10 cellular contexts compared by ENCODE assay signal in genomic region chr5:110899566-110900412, GRCh38.
DNase-seq lines count a peak whose midpoint lies in the region; ATAC-seq and TF ChIP-seq lines count a peak whose summit lies in the region.
"Had no signal": no experiment of that assay in that cellular context is flagged by ENCODE, and none has a peak within 500 bp of the region (broad histone marks: within the 10 kb centered on the region; RNA-seq: fewer than 3 reads in every experiment).

No MANE protein-coding gene starts in this region.

- no peak for DNase-seq in stimulated activated naive CD8-positive, alpha-beta T cell treated with anti-CD3 and anti-CD28 coated beads, Interleukin-15, amount 100 ng/mL, for 72 hours
- DNase-seq in stimulated activated naive CD8-positive, alpha-beta T cell treated with anti-CD3 and anti-CD28 coated beads, Interleukin-15, Interleukin-2, amounts not matched to agents 100 U/mL and 50 U/mL, for 24 hours: no peak
- no peak for DNase-seq in SK-N-SH
- no peak for DNase-seq in stimulated activated CD4-positive, alpha-beta T cell treated with anti-CD3 and anti-CD28 coated beads, Interleukin-1b, Interleukin-23, amount 100 ng/mL, for 48 hours
- no peak for DNase-seq in effector CD8-positive, alpha-beta T cell (lab: John Stamatoyannopoulos, UW)
- no peak for DNase-seq in activated CD4-positive, alpha-beta T cell treated with anti-CD3 and anti-CD28 coated beads for 1 hour
- DNase-seq in CD4-positive, alpha-beta T cell: no peak

- POLR2A ChIA-PET in SK-N-SH (lab: Yijun Ruan, JAX): no interaction called here
- POLR2A ChIA-PET in CD4-positive, alpha-beta T cell (lab: Charles Lee): no interaction called here

- intact Hi-C loops in CD4-positive, alpha-beta T cell (cut with DNase I, micrococcal nuclease): no loop called here

- no peak for TF ChIP-seq CTCF in SK-N-SH (IDR thresholded peaks at IDR 0.05)
- TF ChIP-seq CTCF in CD4-positive, alpha-beta T cell (IDR thresholded peaks at IDR 0.05): no peak

- TF ChIP-seq EP300 in SK-N-SH (IDR thresholded peaks at IDR 0.05; ENCODE audit: borderline replicate concordance in 1 of 2, low read depth in 1 of 2, low read length in 1 of 2): peak in 1 of 2 experiments; percentile 80; a peak in 2 of 4 replicates

- H3K9ac ChIP-seq in SK-N-SH: no peak overlapping the region

- H3K4me1 ChIP-seq in SK-N-SH (ENCODE audit: control insufficient read depth in 1 of 2, insufficient read depth in 2 of 2, low read depth in 1 of 2, low read length in 1 of 2): no peaks in the 10 kb centered on the region; a peak in 1 of 4 replicates
- H3K4me1 ChIP-seq: gastroesophageal sphincter had no signal

- peak overlapping the region; percentile 60 to 73; a peak in 3 of 4 replicates for H3K27ac ChIP-seq in SK-N-SH (ENCODE audit: low read depth in 2 of 2, low read length in 1 of 2)
- H3K27ac ChIP-seq in CD4-positive, alpha-beta T cell (ENCODE audit: low read depth, low read length): no peak overlapping the region
- H3K27ac ChIP-seq: gastroesophageal sphincter, neutrophil had no signal

- no peaks in the 10 kb centered on the region for H3K79me2 ChIP-seq in SK-N-SH (ENCODE audit: insufficient read depth)

- H3K9me2 ChIP-seq in SK-N-SH: no peaks in the 10 kb centered on the region

- no peaks in the 10 kb centered on the region for H4K20me1 ChIP-seq in SK-N-SH (ENCODE audit: insufficient read depth)

- H3K27ac Mint-ChIP-seq in stimulated activated naive CD8-positive, alpha-beta T cell treated with anti-CD3 and anti-CD28 coated beads, Interleukin-15, amount 100 ng/mL, for 72 hours: no peak overlapping the region
- H3K27ac Mint-ChIP-seq in CD4-positive, alpha-beta T cell: no peak overlapping the region

- no peak overlapping the region for H3K4me3 ChIP-seq in SK-N-SH (ENCODE audit: low read depth in 2 of 2, low read length in 1 of 2)
- H3K4me3 ChIP-seq: gastroesophageal sphincter had no signal

- peak overlapping the region in 1 of 2 donors; percentile 6 for H3K4me3 Mint-ChIP-seq in stimulated activated naive CD8-positive, alpha-beta T cell treated with anti-CD3 and anti-CD28 coated beads, Interleukin-15, amount 100 ng/mL, for 72 hours
- no peak overlapping the region for H3K4me3 Mint-ChIP-seq in CD4-positive, alpha-beta T cell

- H2AFZ ChIP-seq in SK-N-SH (ENCODE audit: low read depth): no peak overlapping the region

- peak overlapping the region; percentile 35; the same call in 1 of the 2 replicates for H3K4me2 ChIP-seq in SK-N-SH

- no peaks in the 10 kb centered on the region for H3K36me3 Mint-ChIP-seq in CD4-positive, alpha-beta T cell (ENCODE audit: low read depth)

- no peaks in the 10 kb centered on the region for H3K9me3 Mint-ChIP-seq in stimulated activated naive CD8-positive, alpha-beta T cell treated with anti-CD3 and anti-CD28 coated beads, Interleukin-15, amount 100 ng/mL, for 72 hours
- peaks cover 2% of the 10 kb centered on the region for H3K9me3 Mint-ChIP-seq in CD4-positive, alpha-beta T cell

- 49% methylated on average over 4 of the region's 4 CpGs for WGBS in SK-N-SH (ENCODE audit: low lambda C conversion rate)

- no peaks in the 10 kb centered on the region for H3K27me3 Mint-ChIP-seq in stimulated activated naive CD8-positive, alpha-beta T cell treated with anti-CD3 and anti-CD28 coated beads, Interleukin-15, amount 100 ng/mL, for 72 hours
- peaks cover 19% of the 10 kb centered on the region for H3K27me3 Mint-ChIP-seq in CD4-positive, alpha-beta T cell

- H3K9me3 ChIP-seq in SK-N-SH: no peaks in the 10 kb centered on the region
- H3K9me3 ChIP-seq in CD4-positive, alpha-beta T cell (ENCODE audit: control insufficient read depth, low read length): no peaks in the 10 kb centered on the region
- H3K9me3 ChIP-seq: gastroesophageal sphincter, neutrophil had no signal

- ATAC-seq in stimulated activated naive CD8-positive, alpha-beta T cell treated with anti-CD3 and anti-CD28 coated beads, Interleukin-15, amount 100 ng/mL, for 72 hours: peak; percentile 84
- ATAC-seq in stimulated activated naive CD8-positive, alpha-beta T cell treated with anti-CD3 and anti-CD28 coated beads, Interleukin-15, Interleukin-2, amounts not matched to agents 100 U/mL and 50 U/mL, for 24 hours: no peak
- ATAC-seq in HG03039 (IDR thresholded peaks at IDR 0.05; ENCODE audit: unreplicated experiment): peak; percentile 88
- ATAC-seq in CD4-positive, alpha-beta T cell (ENCODE audit: poor library complexity): no peak
- ATAC-seq: gastroesophageal sphincter had no signal

- no peaks in the 10 kb centered on the region for H3K36me3 ChIP-seq in SK-N-SH (replicated peaks in 1 of 2; ENCODE audit: control insufficient read depth in 1 of 2, insufficient read depth in 2 of 2, low read length in 1 of 2)
- H3K36me3 ChIP-seq: gastroesophageal sphincter, neutrophil had no signal

- H3K27me3 ChIP-seq in SK-N-SH (ENCODE audit: insufficient read depth): no peaks in the 10 kb centered on the region
- peaks cover 4% of the 10 kb centered on the region for H3K27me3 ChIP-seq in CD4-positive, alpha-beta T cell (ENCODE audit: control insufficient read depth, insufficient read depth, low read length)
- H3K27me3 ChIP-seq: gastroesophageal sphincter, neutrophil had no signal

- TF ChIP-seq RAD21 in SK-N-SH (IDR thresholded peaks at IDR 0.05; ENCODE audit: low read length): no peak

- H3F3A ChIP-seq in SK-N-SH (replicated peaks; ENCODE audit: insufficient read depth): peaks cover 19% of the 10 kb centered on the region

- peaks cover 4% of the 10 kb centered on the region for H3K4me1 Mint-ChIP-seq in stimulated activated naive CD8-positive, alpha-beta T cell treated with anti-CD3 and anti-CD28 coated beads, Interleukin-15, amount 100 ng/mL, for 72 hours
- no peaks in the 10 kb centered on the region for H3K4me1 Mint-ChIP-seq in CD4-positive, alpha-beta T cell (ENCODE audit: low read depth)

- CTCF ChIA-PET in SK-N-SH (lab: Yijun Ruan, JAX): no interaction called here
- CTCF ChIA-PET in CD4-positive, alpha-beta T cell (lab: Charles Lee): no interaction called here

TF ChIP-seq in SK-N-SH, 30 proteins besides CTCF, POLR2A, EP300 and RAD21 (continues in another document):
- TF ChIP-seq PBX3 (IDR thresholded peaks at IDR 0.05): peak; percentile 64; the same call in 1 of the 2 replicates
- TF ChIP-seq NFIC (IDR thresholded peaks at IDR 0.05; ENCODE audit: borderline replicate concordance): peak; percentile 72
- TF ChIP-seq YY1 (IDR thresholded peaks at IDR 0.05; ENCODE audit: low read depth): no peak
- TF ChIP-seq TCF12 (IDR thresholded peaks at IDR 0.05): peak; percentile 73; the same call in 1 of the 2 replicates
- peak; percentile 81 for TF ChIP-seq JUND (IDR thresholded peaks at IDR 0.05)
- TF ChIP-seq USF1 (IDR thresholded peaks at IDR 0.05; ENCODE audit: borderline replicate concordance, low read depth): no peak
- peak; percentile 43; the same call in 1 of the 2 replicates for TF ChIP-seq POLR2AphosphoS5 (IDR thresholded peaks at IDR 0.05; ENCODE audit: low read depth, low read length)
- TF ChIP-seq CHD2 (IDR thresholded peaks at IDR 0.05; ENCODE audit: low read length, partially characterized antibody): no peak
- peak; percentile 72; the same call in 1 of the 2 replicates for TF ChIP-seq FOSL2 (IDR thresholded peaks at IDR 0.05; ENCODE audit: borderline replicate concordance, low read depth)
- TF ChIP-seq GABPA (IDR thresholded peaks at IDR 0.05; ENCODE audit: low read depth): no peak
- TF ChIP-seq MEF2A (IDR thresholded peaks at IDR 0.05; ENCODE audit: borderline replicate concordance, low read depth): peak; percentile 40; the same call in 1 of the 2 replicates
- TF ChIP-seq ZBTB33 (IDR thresholded peaks at IDR 0.05; ENCODE audit: borderline replicate concordance, low read depth): no peak
- TF ChIP-seq MAX (IDR thresholded peaks at IDR 0.05; ENCODE audit: low read depth): no peak
- TF ChIP-seq TEAD4 (IDR thresholded peaks at IDR 0.05; ENCODE audit: borderline replicate concordance, insufficient read depth): no peak
- peak; percentile 17; the same call in 1 of the 2 replicates for TF ChIP-seq RXRA (IDR thresholded peaks at IDR 0.05; ENCODE audit: borderline replicate concordance, low read depth)
- no peak for TF ChIP-seq RCOR1 (IDR thresholded peaks at IDR 0.05; ENCODE audit: low read length)
- TF ChIP-seq ELF1 (IDR thresholded peaks at IDR 0.05): no peak

Comparison
In these comparisons a context has a peak if more than half of its experiments do, and no peak if none do; other contexts are left out.
1. ATAC-seq: peak in stimulated activated naive CD8-positive, alpha-beta T cell treated with anti-CD3 and anti-CD28 coated beads, Interleukin-15, amount 100 ng/mL, for 72 hours (single experiment) and HG03039 (single experiment); none in stimulated activated naive CD8-positive, alpha-beta T cell treated with anti-CD3 and anti-CD28 coated beads, Interleukin-15, Interleukin-2, amounts not matched to agents 100 U/mL and 50 U/mL, for 24 hours (single experiment) and CD4-positive, alpha-beta T cell (single experiment).